ENCODE assay signal across 20 cellular contexts in genomic region chr12:131816495-131816894, GRCh38. TPM values are rescaled to one million over a fixed set of nuclear protein-coding genes. Genes with fewer than 3 reads are reported as not detected.
"Had no signal": no experiment of that assay in that cellular context is flagged by ENCODE, and none has a peak within 500 bp of the region (broad histone marks: within the 10 kb centered on the region; RNA-seq: fewer than 3 reads in every experiment).

No MANE protein-coding gene starts in this region.

- H3K4me3 Mint-ChIP-seq: memory B cell; natural killer cell treated with Interleukin-12 subunit alpha and Interleukin-12 subunit beta and Interleukin-15 and Interleukin-18, amount 100 ng/mL, for 72 hours; neural progenitor cell; stimulated activated naive B cell treated with anti-CD40 and anti-IgM and Interleukin-4, amounts not matched to agents 10 μg/mL and 1 μg/mL and 100 μg/mL, for 72 hours; stimulated activated naive CD8-positive, alpha-beta T cell treated with anti-CD3 and anti-CD28 coated beads, Interleukin-15, amount 100 ng/mL, for 72 hours had no signal

- H3K4me2 ChIP-seq: neural progenitor cell had no signal

- H3K9ac ChIP-seq: neural progenitor cell had no signal

- H2AFZ ChIP-seq: neural progenitor cell had no signal

- DNase-seq: colonic mucosa; dermis blood vessel endothelial cell; esophagus squamous epithelium; foreskin melanocyte; islet precursor cell; left ventricle myocardium inferior; lower lobe of right lung; midbrain; sigmoid colon; stimulated activated CD4-positive, alpha-beta T cell treated with anti-CD3 and anti-CD28 coated beads, Interleukin-2, amount 100 ng/mL, for 24 hours; stimulated activated CD4-positive, alpha-beta T cell treated with anti-CD3 and anti-CD28 coated beads, Interleukin-4, amount 100 ng/mL, for 4 hours; stimulated activated naive B cell treated with anti-CD40 and anti-IgM and Interleukin-4, amounts not matched to agents 10 μg/mL and 1 μg/mL and 100 μg/mL, for 72 hours; stimulated activated naive CD8-positive, alpha-beta T cell treated with anti-CD3 and anti-CD28 coated beads, Interleukin-15, amount 100 ng/mL, for 72 hours; substantia nigra; transverse colon had no signal

- H3K27ac ChIP-seq: colonic mucosa, esophagus squamous epithelium, left ventricle myocardium inferior, lower lobe of right lung, neural progenitor cell, sigmoid colon, skin epidermis, thoracic aorta, transverse colon had no signal

- H3K36me3 Mint-ChIP-seq: neural progenitor cell had no signal

- H3K9me3 ChIP-seq: colonic mucosa, esophagus squamous epithelium, lower lobe of right lung, sigmoid colon had no signal

- H3K27me3 Mint-ChIP-seq: stimulated activated naive B cell treated with anti-CD40 and anti-IgM and Interleukin-4, amounts not matched to agents 10 μg/mL and 1 μg/mL and 100 μg/mL, for 72 hours; stimulated activated naive CD8-positive, alpha-beta T cell treated with anti-CD3 and anti-CD28 coated beads, Interleukin-15, amount 100 ng/mL, for 72 hours had no signal

- H3K27ac Mint-ChIP-seq: memory B cell; natural killer cell treated with Interleukin-12 subunit alpha and Interleukin-12 subunit beta and Interleukin-15 and Interleukin-18, amount 100 ng/mL, for 72 hours; neural progenitor cell; stimulated activated naive CD8-positive, alpha-beta T cell treated with anti-CD3 and anti-CD28 coated beads, Interleukin-15, amount 100 ng/mL, for 72 hours had no signal

- H3K4me3 ChIP-seq: colonic mucosa, esophagus squamous epithelium, left ventricle myocardium inferior, lower lobe of right lung, neural progenitor cell, sigmoid colon, skin epidermis, thoracic aorta, transverse colon had no signal

- H3K27me3 ChIP-seq: colonic mucosa, esophagus squamous epithelium, neural progenitor cell, sigmoid colon, transverse colon had no signal

- ATAC-seq: lower lobe of right lung; natural killer cell treated with Interleukin-12 subunit alpha and Interleukin-12 subunit beta and Interleukin-15 and Interleukin-18, amount 100 ng/mL, for 72 hours; stimulated activated naive B cell treated with anti-CD40 and anti-IgM and Interleukin-4, amounts not matched to agents 10 μg/mL and 1 μg/mL and 100 μg/mL, for 72 hours; stimulated activated naive CD8-positive, alpha-beta T cell treated with anti-CD3 and anti-CD28 coated beads, Interleukin-15, amount 100 ng/mL, for 72 hours had no signal

- H3K36me3 ChIP-seq: colonic mucosa, esophagus squamous epithelium, left ventricle myocardium inferior, lower lobe of right lung, neural progenitor cell, sigmoid colon, thoracic aorta, transverse colon had no signal

- H3K4me1 ChIP-seq: colonic mucosa, esophagus squamous epithelium, left ventricle myocardium inferior, lower lobe of right lung, neural progenitor cell, sigmoid colon, transverse colon had no signal

- H3K4me1 Mint-ChIP-seq: neural progenitor cell; stimulated activated naive CD8-positive, alpha-beta T cell treated with anti-CD3 and anti-CD28 coated beads, Interleukin-15, amount 100 ng/mL, for 72 hours had no signal

RNA-seq across cellular contexts. Expression of gene MMP17, which starts 11.7 kb away (rescaled TPM):
- total RNA-seq: natural killer cell treated with Interleukin-12 subunit alpha and Interleukin-12 subunit beta and Interleukin-15 and Interleukin-18, amount 100 ng/mL, for 72 hours had no signal
